23 cellular contexts compared by ENCODE assay signal in genomic region chr4:186934255-186934654, GRCh38.
"Had no signal": no experiment of that assay in that cellular context is flagged by ENCODE, and none has a peak within 500 bp of the region (broad histone marks: within the 10 kb centered on the region; RNA-seq: fewer than 3 reads in every experiment).

No MANE protein-coding gene starts in this region.

- H3K27ac Mint-ChIP-seq: activated naive CD8-positive, alpha-beta T cell; activated T-cell treated with anti-CD3 and anti-CD28 coated beads, Interleukin-2, amount 50 U/mL, for 24 hours; activated T-helper 17 cell treated with anti-CD3 and anti-CD28 coated beads, Interleukin-2, amount 50 U/mL, for 72 hours; stimulated activated naive B cell treated with anti-CD40 and anti-IgM and Interleukin-4, amounts not matched to agents 10 μg/mL and 1 μg/mL and 100 μg/mL, for 72 hours; T-helper 1 cell treated with Interleukin-12 subunit alpha and Interleukin-12 subunit beta and Interleukin-4 antibody, amounts not matched to agents 30 μg/mL and 1 μg/mL, for 36 hours; WTC11 had no signal

- H3K27me3 Mint-ChIP-seq: activated naive CD8-positive, alpha-beta T cell; activated T-cell treated with anti-CD3 and anti-CD28 coated beads, Interleukin-2, amount 50 U/mL, for 24 hours; activated T-helper 17 cell treated with anti-CD3 and anti-CD28 coated beads, Interleukin-2, amount 50 U/mL, for 72 hours; central memory CD8-positive, alpha-beta T cell; stimulated activated naive B cell treated with anti-CD40 and anti-IgM and Interleukin-4, amounts not matched to agents 10 μg/mL and 1 μg/mL and 100 μg/mL, for 72 hours had no signal

- H3K4me1 ChIP-seq: adrenal gland had no signal

- H3K36me3 Mint-ChIP-seq: activated naive CD8-positive, alpha-beta T cell; stimulated activated naive B cell treated with anti-CD40 and anti-IgM and Interleukin-4, amounts not matched to agents 10 μg/mL and 1 μg/mL and 100 μg/mL, for 72 hours had no signal

- H3K27me3 ChIP-seq: adrenal gland, heart left ventricle, left lung, sigmoid colon, vagina had no signal

- H3K9me3 ChIP-seq: adrenal gland, sigmoid colon, vagina had no signal

- H3K4me1 Mint-ChIP-seq: activated T-helper 17 cell treated with anti-CD3 and anti-CD28 coated beads, Interleukin-2, amount 50 U/mL, for 72 hours; central memory CD8-positive, alpha-beta T cell; stimulated activated naive B cell treated with anti-CD40 and anti-IgM and Interleukin-4, amounts not matched to agents 10 μg/mL and 1 μg/mL and 100 μg/mL, for 72 hours had no signal

- H3K4me3 Mint-ChIP-seq: activated naive CD8-positive, alpha-beta T cell; activated T-cell treated with anti-CD3 and anti-CD28 coated beads, Interleukin-2, amount 50 U/mL, for 24 hours; activated T-helper 17 cell treated with anti-CD3 and anti-CD28 coated beads, Interleukin-2, amount 50 U/mL, for 72 hours; central memory CD8-positive, alpha-beta T cell; mesothelial cell of epicardium; stimulated activated naive B cell treated with anti-CD40 and anti-IgM and Interleukin-4, amounts not matched to agents 10 μg/mL and 1 μg/mL and 100 μg/mL, for 72 hours; T-helper 1 cell treated with Interleukin-12 subunit alpha and Interleukin-12 subunit beta and Interleukin-4 antibody, amounts not matched to agents 30 μg/mL and 1 μg/mL, for 36 hours; WTC11 had no signal

- DNase-seq: activated CD4-positive, alpha-beta T cell treated with anti-CD3 and anti-CD28 coated beads, Interleukin-2, amount 50 U/mL, for 4 hours; activated CD8-positive, alpha-beta memory T cell treated with anti-CD3 and anti-CD28 coated beads for 24 hours; activated CD8-positive, alpha-beta memory T cell treated with anti-CD3 and anti-CD28 coated beads, Interleukin-2, amount 50 U/mL, for 4 hours; activated naive CD4-positive, alpha-beta T cell; activated T-cell treated with anti-CD3 and anti-CD28 coated beads, Interleukin-2, amount 50 U/mL, for 24 hours; adrenal gland; cortex of kidney; heart left ventricle; left lung; retina; sigmoid colon; stimulated activated CD4-positive, alpha-beta T cell treated with anti-CD3 and anti-CD28 coated beads, Interleukin-2, amount 100 ng/mL, for 48 hours; stimulated activated CD8-positive, alpha-beta memory T cell treated with anti-CD3 and anti-CD28 coated beads, Interleukin-4, amount 100 ng/mL, for 48 hours; stimulated activated naive B cell treated with anti-CD40 and anti-IgM and Interleukin-4, amounts not matched to agents 10 μg/mL and 1 μg/mL and 100 μg/mL, for 72 hours; T1000 had no signal

- ATAC-seq: activated T-helper 17 cell treated with anti-CD3 and anti-CD28 coated beads, Interleukin-2, amount 50 U/mL, for 72 hours; heart left ventricle; stimulated activated naive B cell treated with anti-CD40 and anti-IgM and Interleukin-4, amounts not matched to agents 10 μg/mL and 1 μg/mL and 100 μg/mL, for 72 hours; WTC11 had no signal

- H3K36me3 ChIP-seq: adrenal gland, heart left ventricle, left lung, sigmoid colon, vagina had no signal

- H3K4me3 ChIP-seq: adrenal gland, heart left ventricle, left lung, lung, sigmoid colon, vagina had no signal

- H3K27ac ChIP-seq: adrenal gland, heart left ventricle, left lung had no signal
